ENCODE assay signal across 8 cellular contexts in the genomic region with DNA sequence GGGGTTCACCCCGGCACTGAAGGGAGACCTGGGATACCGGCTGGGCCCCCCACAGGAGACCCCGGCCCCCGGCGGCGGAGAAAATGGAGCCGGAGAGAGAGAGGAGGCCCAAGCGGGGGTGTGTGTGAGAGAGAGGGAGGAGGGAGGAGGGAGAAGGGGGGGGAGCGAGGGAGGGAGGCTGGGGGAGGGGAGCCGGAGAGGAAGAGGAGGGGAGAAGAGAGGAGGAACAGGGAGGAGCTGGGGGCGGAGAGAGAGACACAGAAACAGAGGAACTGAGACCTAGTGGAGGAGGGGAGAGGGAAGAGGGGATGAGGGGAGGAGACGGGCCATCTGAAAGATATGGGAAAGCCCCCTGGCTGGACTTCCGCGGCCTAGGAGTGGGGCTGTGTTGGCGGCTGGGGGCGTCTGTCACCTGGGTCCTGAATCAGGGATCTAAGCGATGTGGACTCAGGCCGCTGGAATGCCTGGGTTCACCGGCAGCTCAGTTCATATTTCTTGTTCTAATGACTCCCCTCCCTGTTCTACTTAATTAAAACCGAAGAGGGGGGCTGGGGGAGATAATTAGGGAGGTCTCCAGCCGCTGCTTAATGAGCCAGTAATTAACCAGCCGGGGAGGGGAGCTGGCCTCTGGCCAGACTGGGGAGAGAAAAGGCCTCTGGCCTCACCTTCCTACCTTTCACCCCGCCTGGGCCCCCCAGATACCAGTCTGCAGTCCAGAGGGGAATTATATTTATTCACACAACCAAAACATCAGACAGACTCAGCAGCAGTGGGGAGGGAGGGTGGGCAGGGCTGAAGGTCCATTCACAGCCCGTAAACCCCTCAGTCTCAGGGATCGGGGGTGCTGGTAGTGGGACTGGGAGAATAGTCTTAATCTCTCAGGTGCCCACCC. TPM values are rescaled to one million over a fixed set of nuclear protein-coding genes. Genes with fewer than 3 reads are reported as not detected.
DNase-seq lines count a peak whose midpoint lies in the region; ATAC-seq and TF ChIP-seq lines count a peak whose summit lies in the region.

A gene with protein sequence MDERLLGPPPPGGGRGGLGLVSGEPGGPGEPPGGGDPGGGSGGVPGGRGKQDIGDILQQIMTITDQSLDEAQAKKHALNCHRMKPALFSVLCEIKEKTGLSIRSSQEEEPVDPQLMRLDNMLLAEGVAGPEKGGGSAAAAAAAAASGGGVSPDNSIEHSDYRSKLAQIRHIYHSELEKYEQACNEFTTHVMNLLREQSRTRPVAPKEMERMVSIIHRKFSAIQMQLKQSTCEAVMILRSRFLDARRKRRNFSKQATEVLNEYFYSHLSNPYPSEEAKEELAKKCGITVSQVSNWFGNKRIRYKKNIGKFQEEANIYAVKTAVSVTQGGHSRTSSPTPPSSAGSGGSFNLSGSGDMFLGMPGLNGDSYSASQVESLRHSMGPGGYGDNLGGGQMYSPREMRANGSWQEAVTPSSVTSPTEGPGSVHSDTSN (minus strand): TSS at position 149 of the 892 bp plus-strand sequence. CDS start 287 bp downstream, outside the sequence.

- H3K9ac ChIP-seq in liver (ENCODE audit: low read depth in 1 of 2, low read length in 2 of 2), result peak within 1 kb of the TSS; percentile 88

- TF ChIP-seq CTCF in liver (IDR thresholded peaks at IDR 0.05; ENCODE audit: low read depth, low read length, missing input control), result no peak

- TF ChIP-seq RAD21 in liver (IDR thresholded peaks at IDR 0.05), result peak in 1 of 2 donors; percentile 36

- peak within 1 kb of the TSS; percentile 76 for H2AFZ ChIP-seq in ACC112 (ENCODE audit: low read length, unreplicated experiment)

- in situ Hi-C loops in GM18951 (cut with MboI; ENCODE audit: low sequenced_read_pairs, unreplicated experiment), result no loop called here

- 9% methylated on average over 25 of the region's 25 CpGs for WGBS in liver

- peaks cover 4% of the 10 kb centered on the region; the same call in 1 of the 2 replicates for H3K36me3 ChIP-seq in ACC112 (ENCODE audit: insufficient read depth, low read length)
- H3K36me3 ChIP-seq in liver (ENCODE audit: control insufficient read depth in 4 of 4, insufficient read depth in 3 of 4, low read depth in 1 of 4, low read length in 3 of 4), result peaks cover 0 to 14% (median 8%) of the 10 kb centered on the region in 4 donors

- H3K27me3 ChIP-seq in ACC112 (ENCODE audit: insufficient read depth, low read length) (no peaks in the 10 kb centered on the region), liver (ENCODE audit: control insufficient read depth in 4 of 4, insufficient read depth in 4 of 4, low read length in 3 of 4) (no peaks in the 10 kb centered on the region)

- H3K27ac ChIP-seq in ACC112 (ENCODE audit: low read depth, low read length), result peak within 1 kb of the TSS; percentile 71
- peak within 1 kb of the TSS; percentile 75 to 97 for H3K27ac ChIP-seq in liver (ENCODE audit: low read depth in 1 of 2, low read length in 2 of 2)

- H3K79me2 ChIP-seq in ACC112 (ENCODE audit: control insufficient read depth, insufficient read depth, low read length, unreplicated experiment), result peaks cover 19% of the 10 kb centered on the region

- peak; percentile 65 for TF ChIP-seq POLR2A in GM18951 (IDR thresholded peaks at IDR 0.05; ENCODE audit: extremely low read depth, insufficient read depth, insufficient read length)

- H3K4me3 ChIP-seq in ACC112 (ENCODE audit: low read depth, low read length), result peak within 1 kb of the TSS; percentile 94
- H3K4me3 ChIP-seq in liver (ENCODE audit: low read depth in 1 of 3, low read length in 3 of 3), result peak within 1 kb of the TSS; percentile 72 to 77 (median 73)

- ATAC-seq in HG03460 (IDR thresholded peaks at IDR 0.05; ENCODE audit: unreplicated experiment), result peak; percentile 59

- peak; percentile 45 for DNase-seq in NCI-H774 (lab: John Stamatoyannopoulos, UW)
- DNase-seq in activated CD4-positive, alpha-beta T cell treated with anti-CD3 and anti-CD28 coated beads, Interleukin-2, amount 50 U/mL, for 48 hours, result peak; percentile 90 to 92
- peak; percentile 91 to 98 for DNase-seq in dermis microvascular lymphatic vessel endothelial cell (ENCODE audit: low read depth in 2 of 2)
- DNase-seq in stimulated activated CD4-positive, alpha-beta T cell treated with anti-CD3 and anti-CD28 coated beads, Interleukin-4, amount 100 ng/mL, for 1 hour, result peak; percentile 85

- H3K4me1 ChIP-seq in ACC112 (ENCODE audit: control insufficient read depth, insufficient read depth, low read length, unreplicated experiment) (peaks cover 21% of the 10 kb centered on the region), liver (ENCODE audit: control insufficient read depth in 4 of 4, insufficient read depth in 4 of 4, low read length in 3 of 4) (peaks cover 8 to 34% (median 23%) of the 10 kb centered on the region in 4 donors)

- H3K9me3 ChIP-seq in liver (ENCODE audit: control insufficient read depth in 4 of 4, low read length in 3 of 4), result no peaks in the 10 kb centered on the region

TF ChIP-seq in liver, 16 proteins besides CTCF, POLR2A, EP300 and RAD21:
- TF ChIP-seq NR2F2 (IDR thresholded peaks at IDR 0.05) (peak; percentile 10), YY1 (IDR thresholded peaks at IDR 0.05) (peak; percentile 72), TAF1 (conservative IDR thresholded peaks at IDR 0.05) (no peak), RXRA (IDR thresholded peaks at IDR 0.05) (peak in 1 of 2 donors; percentile 31), GABPA (IDR thresholded peaks at IDR 0.05 in 1 of 2, conservative IDR thresholded peaks at IDR 0.05 in 1 of 2) (peak in 1 of 2 donors; percentile 66), SP1 (IDR thresholded peaks at IDR 0.05) (peak; percentile 45), HNF4A (conservative IDR thresholded peaks at IDR 0.05) (peak in 1 of 2 donors; percentile 4), ZBTB33 (IDR thresholded peaks at IDR 0.05) (no peak), HNF4G (IDR thresholded peaks at IDR 0.05) (no peak)

RNA-seq across cellular contexts. Expression of the gene that starts here (rescaled TPM):
- total RNA-seq in dermis microvascular lymphatic vessel endothelial cell (37.2 and 46.8 TPM in 2 replicates), liver (10 to 100 TPM; 21.3 to 52.5 TPM)
- 10 to 100 TPM in 1 of 2 donors, 1 to 10 TPM in 1; 1.5 to 16.0 TPM for polyA plus RNA-seq in liver

Comparison
In these comparisons a context has a peak if more than half of its experiments do, and no peak if none do; other contexts are left out.
1. Peak in every context shown above with its lines: DNase-seq, ATAC-seq, H3K4me3 ChIP-seq and H3K27ac ChIP-seq.